Comparison of ENCODE assay signal across 12 cellular contexts in genomic region chr4:4693258-4693657, GRCh38.
A peak's percentile ranks its signal among the peaks of the same experiment; 100 is the strongest.
DNase-seq lines count a peak whose midpoint lies in the region; ATAC-seq and TF ChIP-seq lines count a peak whose summit lies in the region.
"Had no signal": no experiment of that assay in that cellular context is flagged by ENCODE, and none has a peak within 500 bp of the region (broad histone marks: within the 10 kb centered on the region; RNA-seq: fewer than 3 reads in every experiment).

No MANE protein-coding gene starts in this region.

- DNase-seq in LHCN-M2 (ENCODE audit: low read depth) (peak; percentile 47), fibroblast of mammary gland (ENCODE audit: low read depth) (peak; percentile 54), NCI-H2171 treated with DMSO at 0.1 percent for 48 hours (lab: John Stamatoyannopoulos, UW) (no peak), KBM-7 (no peak), NCI-H1417 treated with DMSO at 0.1 percent for 48 hours (lab: John Stamatoyannopoulos, UW) (no peak)
- DNase-seq: activated CD4-positive, alpha-beta T cell treated with anti-CD3 and anti-CD28 coated beads, Interleukin-2, amount 50 U/mL, for 1 hour; Peyer's patch; upper lobe of left lung had no signal

- H3K4me3 ChIP-seq in fibroblast of mammary gland (ENCODE audit: control insufficient read depth, low read depth, low read length): no peak overlapping the region
- H3K4me3 ChIP-seq: cardiac muscle cell, Peyer's patch, upper lobe of left lung had no signal

- no peak for TF ChIP-seq CTCF in fibroblast of mammary gland (conservative IDR thresholded peaks at IDR 0.05; ENCODE audit: control insufficient read depth, insufficient read depth, low read depth, low read length)

- in situ Hi-C loops in KBM-7 (cut with MboI; ENCODE audit: low pct_unique_long_range_greater_than_20kb, low sequenced_read_pairs): no loop called here

- peak; percentile 45 for ATAC-seq in GM18498 (IDR thresholded peaks at IDR 0.05; ENCODE audit: unreplicated experiment)
- ATAC-seq in GM21576 (IDR thresholded peaks at IDR 0.05; ENCODE audit: unreplicated experiment): peak; percentile 61
- no peak for ATAC-seq in GM18873 (IDR thresholded peaks at IDR 0.05; ENCODE audit: low FRiP score, unreplicated experiment)

Comparison
In these comparisons a context has a peak if more than half of its experiments do, and no peak if none do; other contexts are left out.
1. DNase-seq: peak in LHCN-M2 (single experiment) and fibroblast of mammary gland (single experiment); none in NCI-H2171 treated with DMSO at 0.1 percent for 48 hours (single experiment), KBM-7 (single experiment) and NCI-H1417 treated with DMSO at 0.1 percent for 48 hours (single experiment).